ENCODE assay signal across 1 cellular context in genomic region chr18:12515550-12515949, GRCh38.
TF ChIP-seq lines count a peak whose summit lies in the region.

No MANE protein-coding gene starts in this region.

TF ChIP-seq in GM23338, 12 proteins besides CTCF, POLR2A, EP300 and RAD21 (continued from another document):
- TF ChIP-seq ZNF462 (CRISPR knock-in tag; IDR thresholded peaks at IDR 0.05) (no peak), EZH2 (IDR thresholded peaks at IDR 0.05; ENCODE audit: low read depth, unreplicated experiment) (no peak)
